ENCODE assay signal across 15 cellular contexts in genomic region chr1:41925712-41926111, GRCh38. TPM values are rescaled to one million over a fixed set of nuclear protein-coding genes. Genes with fewer than 3 reads are reported as not detected.
DNase-seq lines count a peak whose midpoint lies in the region; ATAC-seq and TF ChIP-seq lines count a peak whose summit lies in the region.
"Had no signal": no experiment of that assay in that cellular context is flagged by ENCODE, and none has a peak within 500 bp of the region (broad histone marks: within the 10 kb centered on the region; RNA-seq: fewer than 3 reads in every experiment).

No MANE protein-coding gene starts in this region.

- intact Hi-C loops in Panc1 (cut with micrococcal nuclease; ENCODE audit: unreplicated experiment) (no loop called here), head of caudate nucleus (cut with DNase I) (loop anchor here (10.0 kb wide), 1 partner anchor 109 kb away; no protein-coding TSS in a partner anchor)

- TF ChIP-seq EP300 in upper lobe of left lung (IDR thresholded peaks at IDR 0.05), result no peak

- 46 to 55% methylated on average over 1 of the region's 1 CpG for WGBS in upper lobe of left lung, 2 donors

- DNase-seq in DMS 273 treated with DMSO at 0.1 percent for 48 hours (lab: John Stamatoyannopoulos, UW) (peak; percentile 29), HT-29 (ENCODE audit: low spot score) (peak; percentile 26), Panc1 (ENCODE audit: low read depth, low spot score) (no peak), fibroblast of villous mesenchyme (ENCODE audit: low read depth) (peak; percentile 38), head of caudate nucleus (no peak), upper lobe of left lung (no peak)
- DNase-seq: activated B cell treated with CpG ODN at 0.5 μM for 24 hours; activated CD8-positive, alpha-beta memory T cell treated with anti-CD3 and anti-CD28 coated beads, Interleukin-2, amount 50 U/mL, for 4 hours; GF-D8; GOT3; occipital lobe; stimulated activated naive CD8-positive, alpha-beta T cell treated with anti-CD3 and anti-CD28 coated beads, Interleukin-15, amount 100 ng/mL, for 72 hours had no signal

- H3K27ac ChIP-seq in Panc1 (ENCODE audit: low read length), result no peak overlapping the region
- H3K27ac ChIP-seq in upper lobe of left lung, result no peak overlapping the region
- H3K27ac ChIP-seq: BLaER1 had no signal

- no peak for TF ChIP-seq POLR2A in upper lobe of left lung (IDR thresholded peaks at IDR 0.05)

- POLR2A ChIA-PET in Panc1 (lab: Charles Lee), result no interaction called here

- H3K4me3 ChIP-seq in Panc1 (ENCODE audit: low read depth in 2 of 2, low read length in 2 of 2), result no peak overlapping the region
- no peak overlapping the region for H3K4me3 ChIP-seq in fibroblast of villous mesenchyme (ENCODE audit: low read depth, low read length)
- no peak overlapping the region for H3K4me3 ChIP-seq in upper lobe of left lung
- H3K4me3 ChIP-seq: BLaER1 had no signal

- ATAC-seq in Panc1 (peak; percentile 74), upper lobe of left lung (ENCODE audit: low FRiP score in 2 of 2) (no peak), HG02571 (IDR thresholded peaks at IDR 0.05; ENCODE audit: unreplicated experiment) (no peak), HG02885 (IDR thresholded peaks at IDR 0.05; ENCODE audit: poor library complexity, unreplicated experiment) (no peak)
- ATAC-seq: stimulated activated naive CD8-positive, alpha-beta T cell treated with anti-CD3 and anti-CD28 coated beads, Interleukin-15, amount 100 ng/mL, for 72 hours had no signal

- H3K27me3 ChIP-seq in Panc1 (ENCODE audit: control insufficient read depth, insufficient read depth, low read length) (no peaks in the 10 kb centered on the region), upper lobe of left lung (no peaks in the 10 kb centered on the region)
- H3K27me3 ChIP-seq: BLaER1 had no signal

- in situ Hi-C loops in Panc1 (cut with HindIII; ENCODE audit: low pct_unique_long_range_greater_than_20kb, low sequenced_read_pairs), result no loop called here

- H3K4me1 ChIP-seq in Panc1 (ENCODE audit: control insufficient read depth, insufficient read depth, low read length), result peaks cover 15% of the 10 kb centered on the region
- no peaks in the 10 kb centered on the region for H3K4me1 ChIP-seq in upper lobe of left lung
- H3K4me1 ChIP-seq: BLaER1 had no signal

- CTCF ChIA-PET in Panc1 (lab: Charles Lee), result no interaction called here

- H3K36me3 ChIP-seq in Panc1 (ENCODE audit: control insufficient read depth, insufficient read depth, low read length) (no peaks in the 10 kb centered on the region), upper lobe of left lung (no peaks in the 10 kb centered on the region)
- H3K36me3 ChIP-seq: BLaER1 had no signal

- no peak for TF ChIP-seq CTCF in Panc1 (IDR thresholded peaks at IDR 0.05)
- TF ChIP-seq CTCF in fibroblast of villous mesenchyme (IDR thresholded peaks at IDR 0.05; ENCODE audit: insufficient read depth, low read depth, low read length), result no peak
- no peak for TF ChIP-seq CTCF in upper lobe of left lung (IDR thresholded peaks at IDR 0.05)

- no TSS peak for BruUV-seq in Panc1 (replicated peaks; lab: Mats Ljungman, UMichigan)

- H3K9me3 ChIP-seq in Panc1 (ENCODE audit: control insufficient read depth, insufficient read depth, low read depth, low read length) (peaks cover 6% of the 10 kb centered on the region; the same call in 1 of the 2 replicates), upper lobe of left lung (no peaks in the 10 kb centered on the region)

RNA-seq across cellular contexts. Expression of gene HIVEP3, which starts 7.0 kb away (rescaled TPM):
- total RNA-seq in HT-29 (2014; rRNA removed; shearing (Covaris generic)), result 1.1 and 2.4 TPM in 2 replicates
- total RNA-seq in Panc1 (2021; ENCODE audit: unreplicated experiment), result 6.0 TPM
- polyA plus RNA-seq in Panc1 (2012; ENCODE audit: insufficient read length), result 10.1 TPM
- total RNA-seq in fibroblast of villous mesenchyme, result 0.86 and 1.6 TPM in 2 replicates
- total RNA-seq in upper lobe of left lung, result 10 to 100 TPM in 5 of 6 donors, 1 to 10 TPM in 1; 9.7 to 23.0 (median 11.6) TPM

Comparison
In these comparisons a context has a peak if more than half of its experiments do, and no peak if none do; other contexts are left out.
1. DNase-seq: peak in DMS 273 treated with DMSO at 0.1 percent for 48 hours (single experiment), HT-29 (single experiment) and fibroblast of villous mesenchyme (single experiment); none in Panc1 (single experiment), head of caudate nucleus (0 of 42) and upper lobe of left lung (0 of 2).